Comparison of ENCODE assay signal across 8 cellular contexts in the genomic region with DNA sequence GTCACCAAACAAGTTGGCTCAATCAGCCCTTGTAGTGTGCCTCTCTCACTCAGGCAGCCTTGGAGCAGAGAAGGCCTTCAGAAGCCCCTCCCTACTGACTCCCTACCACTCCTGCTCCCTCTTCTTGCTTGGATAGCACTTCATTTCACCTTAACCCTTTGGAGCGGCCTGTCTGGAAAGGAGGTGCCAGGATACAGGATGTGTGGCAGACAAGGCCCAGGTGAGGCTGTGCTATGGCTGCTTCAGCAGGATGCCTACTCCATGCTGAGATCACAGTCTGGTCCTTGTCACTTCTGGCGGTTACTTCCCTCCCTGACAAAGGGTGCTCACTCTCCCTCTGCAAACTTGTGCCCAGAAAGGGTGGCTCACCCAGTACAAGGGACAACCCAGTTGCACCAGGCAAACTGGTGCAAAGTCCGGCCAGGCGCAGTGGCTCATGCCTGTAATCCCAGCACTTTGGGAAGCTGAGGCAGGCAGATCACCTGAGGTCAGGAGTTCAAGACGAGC. TPM values are rescaled to one million over a fixed set of nuclear protein-coding genes. Genes with fewer than 3 reads are reported as not detected.
DNase-seq lines count a peak whose midpoint lies in the region; ATAC-seq, FAIRE-seq and TF ChIP-seq lines count a peak whose summit lies in the region.

No MANE protein-coding gene starts in this region.

- no peak for TF ChIP-seq EP300 in GM12878 (IDR thresholded peaks at IDR 0.05; ENCODE audit: borderline replicate concordance in 1 of 2, control insufficient read depth in 1 of 2, low read depth in 2 of 2, low read length in 2 of 2)

- no peaks in the 10 kb centered on the region; the same call in 1 of the 2 replicates for H3K4me1 ChIP-seq in GM12878 (ENCODE audit: control insufficient read depth, insufficient read depth, low read length)

- intact Hi-C loops in GM12878 (cut with micrococcal nuclease; ENCODE audit: unreplicated experiment), result no loop called here

- no TSS peak for BruUV-seq in GM12878 (replicated peaks; lab: Mats Ljungman, UMichigan)

- peak overlapping the region; percentile 76; the same call in 1 of the 2 replicates for H3K4me3 ChIP-seq in GM12878

- H3K36me3 Mint-ChIP-seq in activated naive CD4-positive, alpha-beta T cell treated with anti-CD3 and anti-CD28 coated beads, Interleukin-2, amount 50 U/mL, for 24 hours, result peaks cover 2% of the 10 kb centered on the region
- peaks cover 1% of the 10 kb centered on the region for H3K36me3 Mint-ChIP-seq in mesothelial cell of epicardium

- peak overlapping the region; percentile 94; the same call in 1 of the 2 replicates for H3K4me2 ChIP-seq in GM12878 (ENCODE audit: control insufficient read depth, insufficient read depth)

- H3K27me3 ChIP-seq in GM12878 (replicated peaks in 1 of 2; ENCODE audit: control insufficient read depth in 2 of 2, insufficient read depth in 2 of 2, low read length in 1 of 2), result no peaks in the 10 kb centered on the region

- in situ Hi-C loops in GM12878 (cut with MboI), result no loop called here

- H3K9me3 Mint-ChIP-seq in activated naive CD4-positive, alpha-beta T cell treated with anti-CD3 and anti-CD28 coated beads, Interleukin-2, amount 50 U/mL, for 24 hours, result no peaks in the 10 kb centered on the region
- H3K9me3 Mint-ChIP-seq in mesothelial cell of epicardium, result no peaks in the 10 kb centered on the region

- H3K4me3 Mint-ChIP-seq in activated naive CD4-positive, alpha-beta T cell treated with anti-CD3 and anti-CD28 coated beads, Interleukin-2, amount 50 U/mL, for 24 hours, result peak overlapping the region; percentile 88
- peak overlapping the region; percentile 80 for H3K4me3 Mint-ChIP-seq in mesothelial cell of epicardium

- TF ChIP-seq CTCF in GM12878 (IDR thresholded peaks at IDR 0.05 in 2 of 3, conservative IDR thresholded peaks at IDR 0.05 in 1 of 3; ENCODE audit: control insufficient read depth in 2 of 3, extremely low read depth in 1 of 3, insufficient read depth in 1 of 3, low read depth in 3 of 3, low read length in 3 of 3), result no peak
- no peak for TF ChIP-seq CTCF in mesothelial cell of epicardium (IDR thresholded peaks at IDR 0.05; ENCODE audit: unreplicated experiment)

- CTCF ChIA-PET in GM12878 (lab: Yijun Ruan, JAX), result interaction anchor here (0.7 to 2.6 kb wide), 9 partner anchors 18 to 834 kb away, joined by 3 to 6 read pairs (median 3); no protein-coding TSS in a partner anchor

- no peaks in the 10 kb centered on the region for H3K36me3 ChIP-seq in GM12878 (ENCODE audit: control insufficient read depth in 2 of 2, insufficient read depth in 2 of 2, low read length in 1 of 2)

- SMC1A ChIA-PET in GM12878 (lab: Charles Lee; ENCODE audit: uncharacterized antibody, unreplicated experiment), result interaction anchor here (1.1 to 1.7 kb wide), 2 partner anchors 19 to 27 kb away, joined by 3 to 8 read pairs; no protein-coding TSS in a partner anchor

- no peak overlapping the region for H2AFZ ChIP-seq in GM12878 (ENCODE audit: control insufficient read depth, low read depth, low read length)

- H4K20me1 ChIP-seq in GM12878 (ENCODE audit: control insufficient read depth, insufficient read depth), result no peaks in the 10 kb centered on the region

- no peaks in the 10 kb centered on the region for H3K79me2 ChIP-seq in GM12878 (ENCODE audit: control insufficient read depth, insufficient read depth, low read length)

- TF ChIP-seq RAD21 in GM12878 (IDR thresholded peaks at IDR 0.05; ENCODE audit: insufficient read depth, low read depth, low read length), result no peak

- peak overlapping the region; percentile 35 for H3K27ac Mint-ChIP-seq in activated naive CD4-positive, alpha-beta T cell treated with anti-CD3 and anti-CD28 coated beads, Interleukin-2, amount 50 U/mL, for 24 hours
- H3K27ac Mint-ChIP-seq in mesothelial cell of epicardium, result peak overlapping the region; percentile 25

- TF ChIP-seq POLR2A in GM12878 (IDR thresholded peaks at IDR 0.05; ENCODE audit: low read depth, low read length), result no peak

- RAD21 ChIA-PET in GM12878 (lab: Charles Lee; ENCODE audit: unreplicated experiment), result interaction anchor here (1.1 to 2.1 kb wide), 5 partner anchors 23 to 161 kb away, joined by 3 to 11 read pairs (median 4); a partner anchor contains a TSS

- FAIRE-seq in GM12878 (lab: Jason Lieb, UNC) (no peak), urothelium cell line (lab: Jason Lieb, UNC) (peak; percentile 9)

- WGBS in GM12878 (ENCODE audit: insufficient coverage, insufficient replicate concordance, low lambda C conversion rate, missing lambda C conversion rate), result 65% methylated on average over 5 of the region's 5 CpGs

- no peaks in the 10 kb centered on the region for H3K27me3 Mint-ChIP-seq in activated naive CD4-positive, alpha-beta T cell treated with anti-CD3 and anti-CD28 coated beads, Interleukin-2, amount 50 U/mL, for 24 hours
- no peaks in the 10 kb centered on the region for H3K27me3 Mint-ChIP-seq in mesothelial cell of epicardium (ENCODE audit: low read depth)

- peaks cover 29% of the 10 kb centered on the region for H3K4me1 Mint-ChIP-seq in activated naive CD4-positive, alpha-beta T cell treated with anti-CD3 and anti-CD28 coated beads, Interleukin-2, amount 50 U/mL, for 24 hours
- H3K4me1 Mint-ChIP-seq in mesothelial cell of epicardium, result peaks cover 17% of the 10 kb centered on the region

- H3K27ac ChIP-seq in GM12878 (ENCODE audit: control insufficient read depth, insufficient read depth), result no peak overlapping the region

- POLR2A ChIA-PET in GM12878 (lab: Charles Lee), result interaction anchor here (1.2 to 3.3 kb wide), 3 partner anchors 12 to 23 kb away, joined by 3 to 38 read pairs (median 5); a partner anchor contains a TSS

- H3K9me3 ChIP-seq in GM12878 (replicated peaks; ENCODE audit: control insufficient read depth, insufficient read depth, low read length), result no peaks in the 10 kb centered on the region

- no peak for DNase-seq in activated naive CD4-positive, alpha-beta T cell treated with anti-CD3 and anti-CD28 coated beads, Interleukin-2, amount 50 U/mL, for 16 hours
- DNase-seq in GM12878 (ENCODE audit: low read depth, low spot score) (no peak), mesothelial cell of epicardium (ENCODE audit: low spot score in 2 of 2, unreplicated experiment in 2 of 2) (no peak), urothelium cell line (ENCODE audit: low spot score) (no peak), NCI-H2029 treated with DMSO at 0.1 percent for 48 hours (lab: John Stamatoyannopoulos, UW) (no peak), OCI-M2 (lab: John Stamatoyannopoulos, UW; ENCODE audit: unreplicated experiment) (no peak)

- ATAC-seq in GM12878 (no peak), HG03469 (IDR thresholded peaks at IDR 0.05; ENCODE audit: unreplicated experiment) (no peak)

- H3K9ac ChIP-seq in GM12878 (ENCODE audit: control insufficient read depth, insufficient read depth, low read length), result no peak overlapping the region

RNA-seq across cellular contexts. Expression of a gene that starts 1.0 kb away (rescaled TPM):
- total RNA-seq in GM12878 (2013; cell fraction: nucleolus; rRNA removed), result 4.3 and 4.7 TPM in 2 replicates
- total RNA-seq in GM12878 (2014; rRNA removed) (9.9 TPM in 2 replicates), GM12878 (2014; rRNA removed; fragmentation: Illumina TruSeq; extraction: Trizol) (2.6 and 3.5 TPM in 2 replicates), GM12878 (2021) (9.0 and 10.3 TPM in 2 replicates), mesothelial cell of epicardium (5.7 to 6.2 TPM (median 5.7 TPM) in 3 replicates)
- polyA plus RNA-seq in GM12878 (2011; ENCODE audit: low read depth), result 1.4 TPM
- polyA plus RNA-seq in GM12878 (2011; rRNA removed) (2.1 and 6.2 TPM in 2 replicates), GM12878 (2014; fragmentation: Illumina TruSeq; extraction: Trizol) (0.98 and 4.0 TPM in 2 replicates), GM12878 (2014; fragmentation: Nextera tagmentation; extraction: Ambion mirVana) (1 to 10 TPM; 1.3 to 2.4 TPM), GM12878 (2014; rRNA removed) (10.3 and 10.8 TPM in 2 replicates), GM12878 (2016; fragmentation: Nextera tagmentation; extraction: Ambion mirVana) (10 to 100 TPM in 1 of 2 experiments, 1 to 10 TPM in 1; 9.2 to 10.5 TPM)
- polyA plus RNA-seq in GM12878 (2011; cell fraction: cytosol; rRNA removed), result 9.8 and 14.4 TPM in 2 replicates
- 11.7 and 14.4 TPM in 2 replicates for polyA plus RNA-seq in GM12878 (2011; cell fraction: nucleus; rRNA removed)
- 3.3 and 4.2 TPM in 2 replicates for polyA plus RNA-seq in GM12878 (2012)
- 4.0 and 5.8 TPM in 2 replicates for polyA minus RNA-seq in GM12878 (2011; rRNA and poly(A)+ RNA removed)
- 3.9 and 5.7 TPM in 2 replicates for polyA minus RNA-seq in GM12878 (2011; cell fraction: cytosol; rRNA and poly(A)+ RNA removed)
- polyA minus RNA-seq in GM12878 (2011; cell fraction: nucleus; rRNA and poly(A)+ RNA removed), result 1.8 and 5.2 TPM in 2 replicates

RNA-seq across cellular contexts. Expression of a gene that starts 11.4 kb away (rescaled TPM):
- total RNA-seq in GM12878 (2013; cell fraction: nucleolus; rRNA removed), result 400 and 435 TPM in 2 replicates
- total RNA-seq in GM12878 (2014; rRNA removed) (56.4 and 62.5 TPM in 2 replicates), GM12878 (2014; rRNA removed; fragmentation: Illumina TruSeq; extraction: Trizol) (94.1 and 94.6 TPM in 2 replicates), GM12878 (2021) (66.5 and 72.7 TPM in 2 replicates), mesothelial cell of epicardium (158 to 162 TPM (median 159 TPM) in 3 replicates)
- 45.2 TPM for polyA plus RNA-seq in GM12878 (2011; ENCODE audit: low read depth)
- polyA plus RNA-seq in GM12878 (2011; rRNA removed) (103 and 128 TPM in 2 replicates), GM12878 (2014; fragmentation: Illumina TruSeq; extraction: Trizol) (102 and 136 TPM in 2 replicates), GM12878 (2014; fragmentation: Nextera tagmentation; extraction: Ambion mirVana) (10 to 100 TPM; 45.3 to 84.4 TPM), GM12878 (2014; rRNA removed) (73.6 and 89.8 TPM in 2 replicates), GM12878 (2016; fragmentation: Nextera tagmentation; extraction: Ambion mirVana) (10 to 100 TPM; 70.6 to 78.2 TPM)
- 50.3 and 56.4 TPM in 2 replicates for polyA plus RNA-seq in GM12878 (2011; cell fraction: cytosol; rRNA removed)
- 317 and 335 TPM in 2 replicates for polyA plus RNA-seq in GM12878 (2011; cell fraction: nucleus; rRNA removed)
- 67.7 and 87.7 TPM in 2 replicates for polyA plus RNA-seq in GM12878 (2012)
- polyA minus RNA-seq in GM12878 (2011; rRNA and poly(A)+ RNA removed), result 30.0 and 44.6 TPM in 2 replicates
- 12.5 and 15.6 TPM in 2 replicates for polyA minus RNA-seq in GM12878 (2011; cell fraction: cytosol; rRNA and poly(A)+ RNA removed)
- polyA minus RNA-seq in GM12878 (2011; cell fraction: nucleus; rRNA and poly(A)+ RNA removed), result 42.7 and 57.8 TPM in 2 replicates

RNA-seq across cellular contexts. Expression of a gene that starts 24.9 kb away (rescaled TPM):
- 7.5 and 8.1 TPM in 2 replicates for total RNA-seq in GM12878 (2013; cell fraction: nucleolus; rRNA removed)
- total RNA-seq in GM12878 (2014; rRNA removed) (1.1 and 1.3 TPM in 2 replicates), GM12878 (2014; rRNA removed; fragmentation: Illumina TruSeq; extraction: Trizol) (0.40 and 1.7 TPM in 2 replicates), GM12878 (2021) (2.3 and 3.0 TPM in 2 replicates), mesothelial cell of epicardium (3.8 to 7.0 TPM (median 4.3 TPM) in 3 replicates)
- 0.59 TPM for polyA plus RNA-seq in GM12878 (2011; ENCODE audit: low read depth)
- polyA plus RNA-seq in GM12878 (2011; rRNA removed) (1.8 and 5.1 TPM in 2 replicates), GM12878 (2014; fragmentation: Illumina TruSeq; extraction: Trizol) (0.35 and 1.1 TPM in 2 replicates), GM12878 (2014; fragmentation: Nextera tagmentation; extraction: Ambion mirVana) (1 to 10 TPM in 1 of 2 experiments, under 1 TPM in 1; 0.68 to 1.2 TPM), GM12878 (2014; rRNA removed) (4.5 and 5.6 TPM in 2 replicates), GM12878 (2016; fragmentation: Nextera tagmentation; extraction: Ambion mirVana) (1 to 10 TPM; 1.3 to 2.2 TPM)
- polyA plus RNA-seq in GM12878 (2011; cell fraction: cytosol; rRNA removed), result 5.1 and 7.9 TPM in 2 replicates
- 64.7 and 74.7 TPM in 2 replicates for polyA plus RNA-seq in GM12878 (2011; cell fraction: nucleus; rRNA removed)
- 0.89 and 1.1 TPM in 2 replicates for polyA plus RNA-seq in GM12878 (2012)
- polyA minus RNA-seq in GM12878 (2011; rRNA and poly(A)+ RNA removed), result 6.0 and 9.4 TPM in 2 replicates
- 4.1 and 4.4 TPM in 2 replicates for polyA minus RNA-seq in GM12878 (2011; cell fraction: cytosol; rRNA and poly(A)+ RNA removed)
- 11.8 and 21.5 TPM in 2 replicates for polyA minus RNA-seq in GM12878 (2011; cell fraction: nucleus; rRNA and poly(A)+ RNA removed)

RNA-seq across cellular contexts. Expression of a gene that starts 58.9 kb away (rescaled TPM):
- not detected in 2 replicates for total RNA-seq in GM12878 (2013; cell fraction: nucleolus; rRNA removed)
- total RNA-seq in GM12878 (2014; rRNA removed) (not detected in 2 replicates), GM12878 (2014; rRNA removed; fragmentation: Illumina TruSeq; extraction: Trizol) (not detected in 2 replicates), GM12878 (2021) (0.16 TPM in 1 of 2 replicates, not detected in the other), mesothelial cell of epicardium (0.14 to 0.58 TPM in 2 of 3 replicates, not detected in the other)
- polyA plus RNA-seq in GM12878 (2011; ENCODE audit: low read depth), result not detected
- polyA plus RNA-seq in GM12878 (2011; rRNA removed) (0.13 TPM in 1 of 2 replicates, not detected in the other), GM12878 (2014; fragmentation: Illumina TruSeq; extraction: Trizol) (not detected in 2 replicates), GM12878 (2014; fragmentation: Nextera tagmentation; extraction: Ambion mirVana) (not detected), GM12878 (2014; rRNA removed) (0.05 TPM in 1 of 2 replicates, not detected in the other), GM12878 (2016; fragmentation: Nextera tagmentation; extraction: Ambion mirVana) (under 1 TPM; 0.06 to 0.20 TPM)
- 0.01 and 0.05 TPM in 2 replicates for polyA plus RNA-seq in GM12878 (2011; cell fraction: cytosol; rRNA removed)
- 0.16 and 0.25 TPM in 2 replicates for polyA plus RNA-seq in GM12878 (2011; cell fraction: nucleus; rRNA removed)
- not detected in 2 replicates for polyA plus RNA-seq in GM12878 (2012)
- not detected in 2 replicates for polyA minus RNA-seq in GM12878 (2011; rRNA and poly(A)+ RNA removed)
- not detected in 2 replicates for polyA minus RNA-seq in GM12878 (2011; cell fraction: cytosol; rRNA and poly(A)+ RNA removed)
- 0.10 TPM in 1 of 2 replicates, not detected in the other for polyA minus RNA-seq in GM12878 (2011; cell fraction: nucleus; rRNA and poly(A)+ RNA removed)
